6 cellular contexts compared by ENCODE assay signal in the genomic region with DNA sequence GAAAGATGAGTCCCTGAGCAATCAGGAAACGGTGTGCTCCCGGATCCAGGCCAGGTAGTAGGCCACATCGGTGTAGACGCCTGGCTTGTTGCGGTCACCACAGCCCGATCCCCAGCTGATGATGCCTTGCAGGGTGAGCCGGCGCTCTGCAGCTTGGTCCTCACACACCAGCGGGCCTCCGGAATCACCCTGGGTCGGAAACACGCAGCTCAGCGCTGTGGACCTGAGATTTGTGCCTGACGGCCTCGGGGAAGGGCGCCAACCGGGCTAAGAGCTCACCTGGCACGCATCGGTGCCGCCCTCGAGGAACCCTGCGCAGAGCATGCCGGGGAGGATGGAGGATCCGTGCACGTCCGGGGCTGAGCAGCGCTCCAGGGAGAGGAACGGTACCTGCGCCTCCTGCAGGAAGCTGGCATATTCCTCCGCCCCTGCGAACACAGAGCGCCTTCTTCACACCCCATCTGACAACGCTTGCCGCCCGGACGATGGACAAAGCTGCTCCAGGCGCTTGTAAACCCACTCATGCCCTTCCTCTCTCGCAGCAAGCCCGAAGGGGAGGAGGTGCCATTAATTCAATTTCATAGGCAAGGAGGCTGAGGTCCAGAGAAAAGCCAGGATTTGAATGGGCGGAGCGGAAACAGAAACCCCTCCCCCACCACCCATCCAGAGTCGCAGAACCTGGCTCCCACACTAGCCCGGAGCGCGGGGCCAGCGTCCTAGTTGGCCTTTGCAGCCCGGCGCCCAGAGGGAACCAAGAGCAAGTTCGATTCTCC. TPM values are rescaled to one million over a fixed set of nuclear protein-coding genes. Genes with fewer than 3 reads are reported as not detected.
DNase-seq lines count a peak whose midpoint lies in the region; ATAC-seq and TF ChIP-seq lines count a peak whose summit lies in the region.

No MANE protein-coding gene starts in this region.

- peaks cover 29 to 52% (median 34%) of the 10 kb centered on the region in 3 donors for H3K4me1 ChIP-seq in esophagus squamous epithelium

- DNase-seq in AG09309 (ENCODE audit: low read depth): no peak
- peak; percentile 70 for DNase-seq in M059J (ENCODE audit: low read depth)
- peak; percentile 61 for DNase-seq in activated CD4-positive, alpha-beta T cell treated with anti-CD3 and anti-CD28 coated beads for 1 hour
- no peak for DNase-seq in esophagus squamous epithelium (lab: John Stamatoyannopoulos, UW)
- DNase-seq in stimulated activated CD4-positive, alpha-beta T cell treated with anti-CD3 and anti-CD28 coated beads, Interleukin-15, amount 100 ng/mL, for 24 hours: peak; percentile 85

- peak overlapping the region; percentile 83 to 90 (median 88) for H3K27ac ChIP-seq in esophagus squamous epithelium

- no peaks in the 10 kb centered on the region for H3K36me3 ChIP-seq in esophagus squamous epithelium

- WGBS in esophagus squamous epithelium, 2 donors: 0 to 10% methylated on average over 7 to 12 of the region's 49 CpGs

- H3K4me3 ChIP-seq in AG09309 (ENCODE audit: control insufficient read depth, low read depth, low read length) (peak overlapping the region; percentile 2; the same call in 1 of the 2 replicates), esophagus squamous epithelium (peak overlapping the region; percentile 41 to 79 (median 72))

- H3K9me3 ChIP-seq in esophagus squamous epithelium: no peaks in the 10 kb centered on the region

- no peak for ATAC-seq in GM21526 (IDR thresholded peaks at IDR 0.05; ENCODE audit: low FRiP score, unreplicated experiment)

- peaks cover 0 to 72% (median 15%) of the 10 kb centered on the region in 4 donors for H3K27me3 ChIP-seq in esophagus squamous epithelium

- intact Hi-C loops in esophagus squamous epithelium (cut with DNase I): no loop called here

- peak in 1 of 4 donors; percentile 6 for TF ChIP-seq POLR2A in esophagus squamous epithelium (IDR thresholded peaks at IDR 0.05)

- TF ChIP-seq CTCF in AG09309 (IDR thresholded peaks at IDR 0.05; ENCODE audit: control insufficient read depth, insufficient read depth, low read depth, low read length, missing control alignments) (peak; percentile 49), esophagus squamous epithelium (IDR thresholded peaks at IDR 0.05) (peak; percentile 34 to 78 (median 50))

RNA-seq across cellular contexts. Expression of a gene that starts 2.0 kb away (rescaled TPM):
- total RNA-seq in M059J (2014; rRNA removed; shearing (Covaris generic)): not detected in 2 replicates
- 1 to 10 TPM in 1 of 4 donors, not detected in 3; 2.0 TPM for total RNA-seq in esophagus squamous epithelium

RNA-seq across cellular contexts. Expression of a gene that starts 6.9 kb away (rescaled TPM):
- total RNA-seq in M059J (2014; rRNA removed; shearing (Covaris generic)): 1.7 and 2.4 TPM in 2 replicates
- total RNA-seq in esophagus squamous epithelium: 10 to 100 TPM; 10.7 to 25.4 (median 19.6) TPM

RNA-seq across cellular contexts. Expression of a gene that starts 18.2 kb away (rescaled TPM):
- 0.02 TPM in 1 of 2 replicates, not detected in the other for total RNA-seq in M059J (2014; rRNA removed; shearing (Covaris generic))
- under 1 TPM; 0.15 to 0.47 (median 0.25) TPM for total RNA-seq in esophagus squamous epithelium

RNA-seq across cellular contexts. Expression of a gene that starts 24.0 kb away (rescaled TPM):
- total RNA-seq in M059J (2014; rRNA removed; shearing (Covaris generic)): 20.2 and 37.3 TPM in 2 replicates
- total RNA-seq in esophagus squamous epithelium: 10 to 100 TPM; 24.6 to 39.7 (median 29.5) TPM

RNA-seq across cellular contexts. Expression of a gene that starts 44.2 kb away (rescaled TPM):
- total RNA-seq in M059J (2014; rRNA removed; shearing (Covaris generic)): 24.8 and 44.4 TPM in 2 replicates
- 1 to 10 TPM; 5.0 to 7.7 (median 6.4) TPM for total RNA-seq in esophagus squamous epithelium

Comparison
In these comparisons a context has a peak if more than half of its experiments do, and no peak if none do; other contexts are left out.
1. DNase-seq: peak in M059J (single experiment), activated CD4-positive, alpha-beta T cell treated with anti-CD3 and anti-CD28 coated beads for 1 hour (single experiment) and stimulated activated CD4-positive, alpha-beta T cell treated with anti-CD3 and anti-CD28 coated beads, Interleukin-15, amount 100 ng/mL, for 24 hours (single experiment); none in AG09309 (single experiment) and esophagus squamous epithelium (single experiment).